ENCODE assay signal across 8 cellular contexts in the genomic region with DNA sequence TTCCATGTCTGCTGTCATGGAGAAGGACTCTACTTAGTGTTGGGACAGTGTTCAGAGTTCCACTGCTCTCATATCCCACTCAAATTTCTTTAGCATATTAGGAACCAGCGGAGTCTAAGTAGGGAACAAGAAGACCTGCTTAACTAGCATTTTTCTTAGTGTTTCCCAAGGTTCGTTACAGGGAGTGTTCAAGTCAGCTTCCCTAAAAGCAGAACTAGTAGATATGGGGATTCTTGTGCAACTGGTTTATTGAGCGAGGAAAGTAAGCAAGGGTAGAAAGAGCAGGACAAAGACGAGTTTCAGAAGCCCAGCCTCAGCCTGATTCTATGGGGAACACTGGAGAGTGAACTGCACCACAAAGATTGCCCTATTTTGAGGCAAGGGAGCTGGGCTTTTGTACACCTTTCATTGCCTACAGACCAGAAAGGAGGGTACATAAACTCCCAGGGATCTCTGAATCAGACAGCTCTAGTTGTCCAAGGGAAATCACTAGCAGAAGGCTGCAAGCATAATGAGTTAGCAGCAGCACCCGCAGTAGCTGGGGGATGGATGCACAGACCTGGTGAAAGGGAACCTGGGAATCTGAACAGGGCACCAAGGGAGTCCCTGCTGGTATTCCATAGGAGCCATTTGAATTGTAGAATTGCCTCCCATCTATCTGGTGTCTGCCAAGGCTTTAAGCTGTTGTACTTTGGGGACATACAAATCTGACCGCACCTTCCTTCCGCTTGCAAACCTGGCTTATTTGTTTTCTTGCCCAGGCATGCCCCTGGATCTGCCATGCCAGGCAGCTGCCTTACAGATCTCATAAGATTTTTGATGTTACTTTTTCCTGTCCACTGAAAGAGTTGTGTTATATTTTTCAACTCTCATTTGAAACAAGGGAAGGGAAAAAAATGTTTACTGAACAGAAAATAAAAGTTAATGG. TPM values are rescaled to one million over a fixed set of nuclear protein-coding genes. Genes with fewer than 3 reads are reported as not detected.
DNase-seq lines count a peak whose midpoint lies in the region; ATAC-seq, FAIRE-seq and TF ChIP-seq lines count a peak whose summit lies in the region.
"Had no signal": no experiment of that assay in that cellular context is flagged by ENCODE, and none has a peak within 500 bp of the region (broad histone marks: within the 10 kb centered on the region; RNA-seq: fewer than 3 reads in every experiment).

No MANE protein-coding gene starts in this region.

- no peak overlapping the region for H3K4me3 Mint-ChIP-seq in brain
- no peak overlapping the region for H3K4me3 Mint-ChIP-seq in T-helper 2 cell treated with Interferon-gamma antibody and Interleukin-4, amounts not matched to agents 5 μg/mL and 100 μg/mL, for 36 hours
- H3K4me3 Mint-ChIP-seq: neural crest cell had no signal

- ATAC-seq in pancreas: peak in 3 of 4 donors; percentile 24 to 38 (median 27)

- intact Hi-C loops in pancreas (cut with DNase I): no loop called here

- 61 to 72% methylated on average over 7 of the region's 7 CpGs for WGBS in pancreas, 2 donors

- peak overlapping the region in 3 of 5 experiments; percentile 8 to 81 (median 26) for H3K27ac Mint-ChIP-seq in brain
- H3K27ac Mint-ChIP-seq in T-helper 2 cell treated with Interferon-gamma antibody and Interleukin-4, amounts not matched to agents 5 μg/mL and 100 μg/mL, for 36 hours: no peak overlapping the region

- H3K36me3 ChIP-seq in HEK293 (ENCODE audit: control insufficient read depth in 2 of 2, insufficient read depth in 1 of 2, low read length in 2 of 2): no peaks in the 10 kb centered on the region
- H3K36me3 ChIP-seq in pancreas: no peaks in the 10 kb centered on the region

- TF ChIP-seq CTCF in HEK293 (tag by site-specific recombination; IDR thresholded peaks at IDR 0.05): no peak
- no peak for TF ChIP-seq CTCF in brain (conservative IDR thresholded peaks at IDR 0.05)
- no peak for TF ChIP-seq CTCF in pancreas (IDR thresholded peaks at IDR 0.05)

- H3K4me1 ChIP-seq in HEK293 (ENCODE audit: control insufficient read depth, insufficient read depth, low read length) (peaks cover 4% of the 10 kb centered on the region; the same call in 1 of the 2 replicates), pancreas (peaks cover 0 to 18% (median 12%) of the 10 kb centered on the region in 3 donors)

- CTCF ChIA-PET in HEK293 (lab: Yijun Ruan, JAX): interaction anchor here (0.6 to 1.4 kb wide), 2 partner anchors 13 to 61 kb away, joined by 3 to 6 read pairs; no protein-coding TSS in a partner anchor

- H3K9me3 Mint-ChIP-seq in brain: peaks cover 0 to 9% (median 2%) of the 10 kb centered on the region in 5 experiments
- no peaks in the 10 kb centered on the region for H3K9me3 Mint-ChIP-seq in T-helper 2 cell treated with Interferon-gamma antibody and Interleukin-4, amounts not matched to agents 5 μg/mL and 100 μg/mL, for 36 hours
- H3K9me3 Mint-ChIP-seq: neural crest cell had no signal

- no peaks in the 10 kb centered on the region for H3K27me3 ChIP-seq in pancreas

- DNase-seq in NCI-H345 (lab: John Stamatoyannopoulos, UW): peak; percentile 72
- no peak for DNase-seq in pancreas
- DNase-seq in T-helper 2 cell treated with Interferon-gamma antibody and Interleukin-4, amounts not matched to agents 5 μg/mL and 100 μg/mL, for 36 hours (ENCODE audit: low spot score): no peak
- no peak for DNase-seq in iPS-NIHi11 (ENCODE audit: low spot score)
- no peak for DNase-seq in middle frontal gyrus (ENCODE audit: extremely low spot score, low spot score)

- H3K4me1 Mint-ChIP-seq in brain: peaks cover 51% of the 10 kb centered on the region
- H3K4me1 Mint-ChIP-seq in T-helper 2 cell treated with Interferon-gamma antibody and Interleukin-4, amounts not matched to agents 5 μg/mL and 100 μg/mL, for 36 hours (ENCODE audit: low read depth): peaks cover 49% of the 10 kb centered on the region

- POLR2A ChIA-PET in HEK293 (lab: Yijun Ruan, JAX): no interaction called here

- H3K27ac ChIP-seq in HEK293 (ENCODE audit: extremely low read depth, low read depth, low read length): peak overlapping the region; percentile 14; the same call in 1 of the 2 replicates
- peak overlapping the region in 3 of 4 donors; percentile 6 to 67 (median 26) for H3K27ac ChIP-seq in pancreas

- H3K4me3 ChIP-seq in HEK293 (ENCODE audit: low read depth, low read length) (no peak overlapping the region), pancreas (no peak overlapping the region)

- no peak for FAIRE-seq in pancreas (lab: Jason Lieb, UNC)

- H3K27me3 Mint-ChIP-seq in brain: peaks cover 20% of the 10 kb centered on the region
- no peaks in the 10 kb centered on the region for H3K27me3 Mint-ChIP-seq in T-helper 2 cell treated with Interferon-gamma antibody and Interleukin-4, amounts not matched to agents 5 μg/mL and 100 μg/mL, for 36 hours (ENCODE audit: low read depth)

- no peaks in the 10 kb centered on the region for H3K36me3 Mint-ChIP-seq in brain
- H3K36me3 Mint-ChIP-seq in T-helper 2 cell treated with Interferon-gamma antibody and Interleukin-4, amounts not matched to agents 5 μg/mL and 100 μg/mL, for 36 hours (ENCODE audit: low read depth): peaks cover 29% of the 10 kb centered on the region

- no peaks in the 10 kb centered on the region for H3K9me3 ChIP-seq in HEK293 (ENCODE audit: control insufficient read depth, insufficient read depth, low read depth, low read length)
- H3K9me3 ChIP-seq in pancreas: no peaks in the 10 kb centered on the region

TF ChIP-seq in HEK293, 187 proteins besides CTCF, POLR2A, EP300 and RAD21:
- TF ChIP-seq ZBTB20 (tag by site-specific recombination; IDR thresholded peaks at IDR 0.05) (peak; percentile 75), ZNF174 (tag by site-specific recombination; IDR thresholded peaks at IDR 0.05) (no peak), ZNF133 (tag by site-specific recombination; IDR thresholded peaks at IDR 0.05) (0 out of 2 replicates have a peak, but pooled peaks have one; percentile 13)
TF ChIP-seq in HEK293: peak in this region for 2.

RNA-seq across cellular contexts. Expression of gene CMTM7, which starts 15.1 kb away (rescaled TPM):
- polyA plus RNA-seq in brain (ENCODE audit: insufficient read depth, low read depth, low replicate concordance): 2.5 TPM
- 10 to 100 TPM in 3 of 6 donors, 1 to 10 TPM in 3; 6.1 to 21.4 (median 9.8) TPM for total RNA-seq in pancreas
- polyA plus RNA-seq in pancreas: 10 to 100 TPM; 18.9 to 23.8 TPM
